Comparison of ENCODE assay signal across 1 cellular context in genomic region chr2:237931205-237931721, GRCh38.
TF ChIP-seq lines count a peak whose summit lies in the region.

No MANE protein-coding gene starts in this region.

TF ChIP-seq in GM12878, 131 proteins besides CTCF, POLR2A, EP300 and RAD21 (continued from another document):
- TF ChIP-seq E2F8 (IDR thresholded peaks at IDR 0.05; ENCODE audit: low read depth, partially characterized antibody) (no peak), RB1 (IDR thresholded peaks at IDR 0.05; ENCODE audit: borderline replicate concordance) (no peak), MLLT1 (IDR thresholded peaks at IDR 0.05) (no peak), IKZF2 (IDR thresholded peaks at IDR 0.05) (peak; percentile 64 to 81; a peak in 2 of 4 replicates), SUPT20H (IDR thresholded peaks at IDR 0.05; ENCODE audit: borderline replicate concordance, control insufficient read depth, low read depth, low read length) (no peak), DPF2 (IDR thresholded peaks at IDR 0.05) (peak; percentile 48; the same call in 1 of the 2 replicates), STAT1 (conservative IDR thresholded peaks at IDR 0.05) (no peak), EGR1 (IDR thresholded peaks at IDR 0.05; ENCODE audit: borderline replicate concordance in 1 of 2, low read depth in 2 of 2, low read length in 2 of 2) (no peak), SPI1 (IDR thresholded peaks at IDR 0.05; ENCODE audit: borderline replicate concordance, insufficient read depth, low read depth, low read length) (peak; percentile 84), CHD4 (IDR thresholded peaks at IDR 0.05) (no peak), POU2F2 (IDR thresholded peaks at IDR 0.05; ENCODE audit: borderline replicate concordance, low read depth, low read length) (no peak), JUNB (IDR thresholded peaks at IDR 0.05) (no peak), IKZF1 (conservative IDR thresholded peaks at IDR 0.05) (peak; percentile 66), ZSCAN29 (IDR thresholded peaks at IDR 0.05) (no peak), YBX1 (IDR thresholded peaks at IDR 0.05) (no peak), ASH2L (IDR thresholded peaks at IDR 0.05; ENCODE audit: borderline replicate concordance, low read depth) (no peak), IRF5 (IDR thresholded peaks at IDR 0.05; ENCODE audit: borderline replicate concordance) (no peak), FOXM1 (IDR thresholded peaks at IDR 0.05; ENCODE audit: low read depth, low read length) (no peak), SKIL (IDR thresholded peaks at IDR 0.05; ENCODE audit: low read depth, poor library complexity, severe bottlenecking) (no peak), ZNF384 (IDR thresholded peaks at IDR 0.05; ENCODE audit: borderline replicate concordance, low read depth, low read length) (no peak), CBFB (IDR thresholded peaks at IDR 0.05; ENCODE audit: low read depth) (no peak), ATF2 (IDR thresholded peaks at IDR 0.05; ENCODE audit: low read length) (no peak), RBBP5 (conservative IDR thresholded peaks at IDR 0.05) (no peak)
- TF ChIP-seq, protein P1, sequence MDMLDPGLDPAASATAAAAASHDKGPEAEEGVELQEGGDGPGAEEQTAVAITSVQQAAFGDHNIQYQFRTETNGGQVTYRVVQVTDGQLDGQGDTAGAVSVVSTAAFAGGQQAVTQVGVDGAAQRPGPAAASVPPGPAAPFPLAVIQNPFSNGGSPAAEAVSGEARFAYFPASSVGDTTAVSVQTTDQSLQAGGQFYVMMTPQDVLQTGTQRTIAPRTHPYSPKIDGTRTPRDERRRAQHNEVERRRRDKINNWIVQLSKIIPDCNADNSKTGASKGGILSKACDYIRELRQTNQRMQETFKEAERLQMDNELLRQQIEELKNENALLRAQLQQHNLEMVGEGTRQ (IDR thresholded peaks at IDR 0.05; ENCODE audit: borderline replicate concordance, low read depth, low read length) = no peak
- TF ChIP-seq, protein P2, sequence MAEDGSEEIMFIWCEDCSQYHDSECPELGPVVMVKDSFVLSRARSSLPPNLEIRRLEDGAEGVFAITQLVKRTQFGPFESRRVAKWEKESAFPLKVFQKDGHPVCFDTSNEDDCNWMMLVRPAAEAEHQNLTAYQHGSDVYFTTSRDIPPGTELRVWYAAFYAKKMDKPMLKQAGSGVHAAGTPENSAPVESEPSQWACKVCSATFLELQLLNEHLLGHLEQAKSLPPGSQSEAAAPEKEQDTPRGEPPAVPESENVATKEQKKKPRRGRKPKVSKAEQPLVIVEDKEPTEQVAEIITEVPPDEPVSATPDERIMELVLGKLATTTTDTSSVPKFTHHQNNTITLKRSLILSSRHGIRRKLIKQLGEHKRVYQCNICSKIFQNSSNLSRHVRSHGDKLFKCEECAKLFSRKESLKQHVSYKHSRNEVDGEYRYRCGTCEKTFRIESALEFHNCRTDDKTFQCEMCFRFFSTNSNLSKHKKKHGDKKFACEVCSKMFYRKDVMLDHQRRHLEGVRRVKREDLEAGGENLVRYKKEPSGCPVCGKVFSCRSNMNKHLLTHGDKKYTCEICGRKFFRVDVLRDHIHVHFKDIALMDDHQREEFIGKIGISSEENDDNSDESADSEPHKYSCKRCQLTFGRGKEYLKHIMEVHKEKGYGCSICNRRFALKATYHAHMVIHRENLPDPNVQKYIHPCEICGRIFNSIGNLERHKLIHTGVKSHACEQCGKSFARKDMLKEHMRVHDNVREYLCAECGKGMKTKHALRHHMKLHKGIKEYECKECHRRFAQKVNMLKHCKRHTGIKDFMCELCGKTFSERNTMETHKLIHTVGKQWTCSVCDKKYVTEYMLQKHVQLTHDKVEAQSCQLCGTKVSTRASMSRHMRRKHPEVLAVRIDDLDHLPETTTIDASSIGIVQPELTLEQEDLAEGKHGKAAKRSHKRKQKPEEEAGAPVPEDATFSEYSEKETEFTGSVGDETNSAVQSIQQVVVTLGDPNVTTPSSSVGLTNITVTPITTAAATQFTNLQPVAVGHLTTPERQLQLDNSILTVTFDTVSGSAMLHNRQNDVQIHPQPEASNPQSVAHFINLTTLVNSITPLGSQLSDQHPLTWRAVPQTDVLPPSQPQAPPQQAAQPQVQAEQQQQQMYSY (CRISPR knock-in tag; IDR thresholded peaks at IDR 0.05) = no peak
TF ChIP-seq in GM12878: peak in this region for 5.
